29 cellular contexts compared by ENCODE assay signal in genomic region chr12:77782034-77782433, GRCh38. TPM values are rescaled to one million over a fixed set of nuclear protein-coding genes. Genes with fewer than 3 reads are reported as not detected.
"Had no signal": no experiment of that assay in that cellular context is flagged by ENCODE, and none has a peak within 500 bp of the region (broad histone marks: within the 10 kb centered on the region; RNA-seq: fewer than 3 reads in every experiment).

No MANE protein-coding gene starts in this region.

- H3K9me3 ChIP-seq: lower lobe of right lung, mucosa of descending colon, ovary, right atrium auricular region, suprapubic skin, thoracic aorta, tibial artery, upper lobe of right lung had no signal

- H3K4me1 ChIP-seq: lower lobe of right lung, right atrium auricular region, stomach, suprapubic skin, tibial artery, upper lobe of right lung had no signal

- H3K36me3 ChIP-seq: heart right ventricle, lower lobe of right lung, ovary, right atrium auricular region, stomach, suprapubic skin, thoracic aorta, tibial artery, upper lobe of right lung had no signal

- H3K27ac ChIP-seq: heart right ventricle, hepatocyte, lower lobe of right lung, ovary, right atrium auricular region, skin epidermis, stomach, suprapubic skin, thoracic aorta, tibial artery, upper lobe of right lung had no signal

- H2AFZ ChIP-seq: hepatocyte had no signal

- ATAC-seq: heart right ventricle; left cardiac atrium; left lobe of liver; lower lobe of right lung; mucosa of descending colon; naive thymus-derived CD4-positive, alpha-beta T cell; natural killer cell treated with Interleukin-12 subunit alpha and Interleukin-12 subunit beta and Interleukin-15 and Interleukin-18, amount 100 ng/mL, for 72 hours; sciatic nerve; stimulated activated naive B cell treated with anti-CD40 and anti-IgM and Interleukin-4, amounts not matched to agents 10 μg/mL and 1 μg/mL and 100 μg/mL, for 72 hours; stimulated activated naive CD8-positive, alpha-beta T cell treated with anti-CD3 and anti-CD28 coated beads, Interleukin-15, Interleukin-2, amounts not matched to agents 100 U/mL and 50 U/mL, for 24 hours; upper lobe of right lung had no signal

- H3K27me3 Mint-ChIP-seq: naive thymus-derived CD4-positive, alpha-beta T cell; natural killer cell treated with Interleukin-12 subunit alpha and Interleukin-12 subunit beta and Interleukin-15 and Interleukin-18, amount 100 ng/mL, for 72 hours; progenitor cell of endocrine pancreas; stimulated activated naive B cell treated with anti-CD40 and anti-IgM and Interleukin-4, amounts not matched to agents 10 μg/mL and 1 μg/mL and 100 μg/mL, for 72 hours had no signal

- H3K27me3 ChIP-seq: heart right ventricle, hepatocyte, ovary, right atrium auricular region, stomach, suprapubic skin, tibial artery, upper lobe of right lung had no signal

- DNase-seq: heart right ventricle; kidney glomerular epithelial cell; left cardiac atrium; lower lobe of right lung; mammary epithelial cell; mesenchymal stem cell; mucosa of descending colon; naive thymus-derived CD4-positive, alpha-beta T cell; ovary; stimulated activated CD4-positive, alpha-beta T cell treated with anti-CD3 and anti-CD28 coated beads, Interleukin-12 subunit alpha, Interleukin-12 subunit beta, amount 100 ng/mL, for 4 hours; stimulated activated CD4-positive, alpha-beta T cell treated with anti-CD3 and anti-CD28 coated beads, Interleukin-15, amount 100 ng/mL, for 24 hours; stimulated activated CD4-positive, alpha-beta T cell treated with anti-CD3 and anti-CD28 coated beads, Interleukin-2, amount 100 ng/mL, for 24 hours; stimulated activated CD4-positive, alpha-beta T cell treated with anti-CD3 and anti-CD28 coated beads, Interleukin-4, amount 100 ng/mL, for 1 hour; stimulated activated naive B cell treated with anti-CD40 and anti-IgM and Interleukin-4, amounts not matched to agents 10 μg/mL and 1 μg/mL and 100 μg/mL, for 72 hours; stimulated activated naive CD8-positive, alpha-beta T cell treated with anti-CD3 and anti-CD28 coated beads, Interleukin-15, Interleukin-2, amounts not matched to agents 100 U/mL and 50 U/mL, for 24 hours; stomach; tibial artery; trophoblast cell; upper lobe of right lung had no signal

- H3K4me3 Mint-ChIP-seq: mesothelial cell of epicardium; naive thymus-derived CD4-positive, alpha-beta T cell; natural killer cell treated with Interleukin-12 subunit alpha and Interleukin-12 subunit beta and Interleukin-15 and Interleukin-18, amount 100 ng/mL, for 72 hours; stimulated activated naive B cell treated with anti-CD40 and anti-IgM and Interleukin-4, amounts not matched to agents 10 μg/mL and 1 μg/mL and 100 μg/mL, for 72 hours had no signal

- H3K36me3 Mint-ChIP-seq: mesothelial cell of epicardium; naive thymus-derived CD4-positive, alpha-beta T cell; natural killer cell treated with Interleukin-12 subunit alpha and Interleukin-12 subunit beta and Interleukin-15 and Interleukin-18, amount 100 ng/mL, for 72 hours; stimulated activated naive B cell treated with anti-CD40 and anti-IgM and Interleukin-4, amounts not matched to agents 10 μg/mL and 1 μg/mL and 100 μg/mL, for 72 hours had no signal

- H3K9me3 Mint-ChIP-seq: mesothelial cell of epicardium; stimulated activated naive B cell treated with anti-CD40 and anti-IgM and Interleukin-4, amounts not matched to agents 10 μg/mL and 1 μg/mL and 100 μg/mL, for 72 hours had no signal

- H3K4me3 ChIP-seq: heart right ventricle, hepatocyte, lower lobe of right lung, mucosa of descending colon, ovary, right atrium auricular region, skin epidermis, stomach, suprapubic skin, thoracic aorta, tibial artery, upper lobe of right lung had no signal

- H3K4me1 Mint-ChIP-seq: mesothelial cell of epicardium; naive thymus-derived CD4-positive, alpha-beta T cell; stimulated activated naive B cell treated with anti-CD40 and anti-IgM and Interleukin-4, amounts not matched to agents 10 μg/mL and 1 μg/mL and 100 μg/mL, for 72 hours had no signal

- H3K27ac Mint-ChIP-seq: mesothelial cell of epicardium; naive thymus-derived CD4-positive, alpha-beta T cell; natural killer cell treated with Interleukin-12 subunit alpha and Interleukin-12 subunit beta and Interleukin-15 and Interleukin-18, amount 100 ng/mL, for 72 hours; progenitor cell of endocrine pancreas; stimulated activated naive B cell treated with anti-CD40 and anti-IgM and Interleukin-4, amounts not matched to agents 10 μg/mL and 1 μg/mL and 100 μg/mL, for 72 hours had no signal

- H3K79me2 ChIP-seq: hepatocyte had no signal

- H3K4me2 ChIP-seq: hepatocyte had no signal

RNA-seq across cellular contexts. Expression of gene NAV3, which starts 48.7 kb away (rescaled TPM):
- total RNA-seq: naive thymus-derived CD4-positive, alpha-beta T cell; natural killer cell treated with Interleukin-12 subunit alpha and Interleukin-12 subunit beta and Interleukin-15 and Interleukin-18, amount 100 ng/mL, for 72 hours had no signal
